Comparison of ENCODE assay signal across 19 cellular contexts in genomic region chr18:6601241-6601640, GRCh38.
"Had no signal": no experiment of that assay in that cellular context is flagged by ENCODE, and none has a peak within 500 bp of the region (broad histone marks: within the 10 kb centered on the region; RNA-seq: fewer than 3 reads in every experiment).

No MANE protein-coding gene starts in this region.

- H3K27me3 ChIP-seq: sigmoid colon had no signal

- H3K36me3 ChIP-seq: sigmoid colon, thoracic aorta had no signal

- H3K27ac ChIP-seq: sigmoid colon, thoracic aorta had no signal

- H3K4me3 ChIP-seq: sigmoid colon, thoracic aorta had no signal

- ATAC-seq: activated CD4-positive, alpha-beta T cell treated with anti-CD3 and anti-CD28 coated beads for 36 hours; left ventricle myocardium superior; natural killer cell treated with Interleukin-12 subunit alpha and Interleukin-12 subunit beta and Interleukin-15 and Interleukin-18, amount 100 ng/mL, for 72 hours had no signal

- DNase-seq: activated B cell treated with CpG ODN at 0.5 μM for 24 hours; activated CD4-positive, alpha-beta T cell treated with anti-CD3 and anti-CD28 coated beads for 36 hours; activated CD4-positive, alpha-beta T cell treated with anti-CD3 and anti-CD28 coated beads, Interleukin-2, amount 50 U/mL, for 4 hours; activated CD8-positive, alpha-beta memory T cell treated with anti-CD3 and anti-CD28 coated beads for 24 hours; activated CD8-positive, alpha-beta memory T cell treated with anti-CD3 and anti-CD28 coated beads, Interleukin-2, amount 50 U/mL, for 4 hours; activated naive CD4-positive, alpha-beta T cell treated with Interleukin-2 at 50 U/mL for 16 hours; activated naive CD8-positive, alpha-beta T cell treated with anti-CD3 and anti-CD28 coated beads, Interleukin-2, amount 10 ng/mL, durations not matched to agents 7 days and 5 days; activated T-cell treated with anti-CD3 and anti-CD28 coated beads, Interleukin-2, amount 50 U/mL, for 24 hours; amygdala; dermis blood vessel endothelial cell; effector CD8-positive, alpha-beta T cell; hypothalamus; left ventricle myocardium superior; retina; sigmoid colon; stimulated activated CD4-positive, alpha-beta T cell treated with anti-CD3 and anti-CD28 coated beads, Interleukin-2, amount 100 ng/mL, for 48 hours; stimulated activated naive CD4-positive, alpha-beta T cell had no signal
